18 cellular contexts compared by ENCODE assay signal in genomic region chr14:48584031-48584430, GRCh38.
DNase-seq lines count a peak whose midpoint lies in the region; ATAC-seq, FAIRE-seq and TF ChIP-seq lines count a peak whose summit lies in the region.
"Had no signal": no experiment of that assay in that cellular context is flagged by ENCODE, and none has a peak within 500 bp of the region (broad histone marks: within the 10 kb centered on the region; RNA-seq: fewer than 3 reads in every experiment).

No MANE protein-coding gene starts in this region.

- H3K4me2 ChIP-seq in GM12878 (ENCODE audit: control insufficient read depth, insufficient read depth), result no peak overlapping the region

- H3K4me1 ChIP-seq in GM12878 (ENCODE audit: control insufficient read depth, insufficient read depth, low read length) (no peaks in the 10 kb centered on the region), thyroid gland (no peaks in the 10 kb centered on the region)

- TF ChIP-seq EP300 in GM12878 (IDR thresholded peaks at IDR 0.05; ENCODE audit: borderline replicate concordance in 1 of 2, control insufficient read depth in 1 of 2, low read depth in 2 of 2, low read length in 2 of 2), result peak in 1 of 2 experiments; percentile 56; a peak in 1 of 4 replicates

- H3K27ac ChIP-seq in GM12878 (ENCODE audit: control insufficient read depth, insufficient read depth) (no peak overlapping the region), thyroid gland (no peak overlapping the region)
- H3K27ac ChIP-seq: HL-60, VCaP had no signal

- H3K9me3 ChIP-seq in GM12878 (replicated peaks; ENCODE audit: control insufficient read depth, insufficient read depth, low read length) (no peaks in the 10 kb centered on the region), thyroid gland (no peaks in the 10 kb centered on the region)

- TF ChIP-seq POLR2A in GM12878 (IDR thresholded peaks at IDR 0.05; ENCODE audit: low read depth, low read length) (no peak), thyroid gland (IDR thresholded peaks at IDR 0.05) (no peak)

- no peaks in the 10 kb centered on the region for H4K20me1 ChIP-seq in GM12878 (ENCODE audit: control insufficient read depth, insufficient read depth)

- DNase-seq in GM12878 (ENCODE audit: low read depth, low spot score), result no peak
- DNase-seq in HuH-7 (ENCODE audit: low spot score), result no peak
- no peak for DNase-seq in RPMI8226
- DNase-seq in UCSD-AML1 (lab: John Stamatoyannopoulos, UW; ENCODE audit: unreplicated experiment), result no peak
- no peak for DNase-seq in thyroid gland
- DNase-seq: activated T-cell treated with anti-CD3 and anti-CD28 coated beads, Interleukin-2, amount 50 U/mL, for 1 hour; erythroblast; GF-D8; kidney; NCI-H1436 treated with DMSO at 0.1 percent for 48 hours; occipital lobe; stimulated activated CD4-positive, alpha-beta T cell treated with anti-CD3 and anti-CD28 coated beads, Interleukin-2, amount 100 ng/mL, for 24 hours had no signal

- H3K4me3 ChIP-seq in GM12878 (no peak overlapping the region), thyroid gland (replicated peaks in 1 of 3) (no peak overlapping the region)

- H3K27me3 ChIP-seq in GM12878 (replicated peaks in 1 of 2; ENCODE audit: control insufficient read depth in 2 of 2, insufficient read depth in 2 of 2, low read length in 1 of 2) (no peaks in the 10 kb centered on the region), thyroid gland (no peaks in the 10 kb centered on the region)

- POLR2A ChIA-PET in GM12878 (lab: Charles Lee), result interaction anchor here (0.6 kb wide), 1 partner anchor 1503 kb away, joined by 3 read pairs; no protein-coding TSS in a partner anchor

- no peaks in the 10 kb centered on the region for H3K79me2 ChIP-seq in GM12878 (ENCODE audit: control insufficient read depth, insufficient read depth, low read length)

- H3K9ac ChIP-seq in GM12878 (ENCODE audit: control insufficient read depth, insufficient read depth, low read length), result no peak overlapping the region

- TF ChIP-seq RAD21 in GM12878 (IDR thresholded peaks at IDR 0.05; ENCODE audit: insufficient read depth, low read depth, low read length), result no peak

- in situ Hi-C loops in GM12878 (cut with MboI), result no loop called here

- CTCF ChIA-PET in GM12878 (lab: Yijun Ruan, JAX), result no interaction called here

- SMC1A ChIA-PET in GM12878 (lab: Charles Lee; ENCODE audit: uncharacterized antibody, unreplicated experiment), result no interaction called here

- no peak for TF ChIP-seq CTCF in GM12878 (IDR thresholded peaks at IDR 0.05 in 2 of 3, conservative IDR thresholded peaks at IDR 0.05 in 1 of 3; ENCODE audit: control insufficient read depth in 2 of 3, extremely low read depth in 1 of 3, insufficient read depth in 1 of 3, low read depth in 3 of 3, low read length in 3 of 3)
- no peak for TF ChIP-seq CTCF in thyroid gland (IDR thresholded peaks at IDR 0.05)

- RAD21 ChIA-PET in GM12878 (lab: Charles Lee; ENCODE audit: unreplicated experiment), result no interaction called here

- WGBS in GM12878 (ENCODE audit: insufficient coverage, insufficient replicate concordance, low lambda C conversion rate, missing lambda C conversion rate), result 0% methylated on average over 2 of the region's 2 CpGs
- 37 to 39% methylated on average over 2 of the region's 2 CpGs for WGBS in thyroid gland, 2 donors

- H3K36me3 ChIP-seq in GM12878 (ENCODE audit: control insufficient read depth in 2 of 2, insufficient read depth in 2 of 2, low read length in 1 of 2) (no peaks in the 10 kb centered on the region), thyroid gland (no peaks in the 10 kb centered on the region)

- BruUV-seq in GM12878 (replicated peaks; lab: Mats Ljungman, UMichigan), result no TSS peak

- H2AFZ ChIP-seq in GM12878 (ENCODE audit: control insufficient read depth, low read depth, low read length), result no peak overlapping the region

- ATAC-seq in GM18508 (IDR thresholded peaks at IDR 0.05; ENCODE audit: insufficient read depth, unreplicated experiment), result peak; percentile 82
- peak; percentile 58 for ATAC-seq in GM21717 (IDR thresholded peaks at IDR 0.05; ENCODE audit: unreplicated experiment)
- ATAC-seq in HG03354 (IDR thresholded peaks at IDR 0.05; ENCODE audit: poor library complexity, severe bottlenecking, unreplicated experiment), result peak; percentile 90
- peak; percentile 89 for ATAC-seq in GM12878
- ATAC-seq: Panc1 had no signal

- no peak for FAIRE-seq in GM12878 (lab: Jason Lieb, UNC)
- FAIRE-seq: kidney had no signal

- intact Hi-C loops in GM12878 (cut with micrococcal nuclease; ENCODE audit: unreplicated experiment) (no loop called here), thyroid gland (cut with DNase I) (no loop called here)

TF ChIP-seq in GM12878, 131 proteins besides CTCF, POLR2A, EP300 and RAD21 (continues in another document):
- no peak for TF ChIP-seq ZNF384 (IDR thresholded peaks at IDR 0.05; ENCODE audit: borderline replicate concordance, low read depth, low read length)
- TF ChIP-seq ATF2 (IDR thresholded peaks at IDR 0.05; ENCODE audit: low read length), result peak; percentile 34; the same call in 1 of the 2 replicates
- TF ChIP-seq MEF2A (IDR thresholded peaks at IDR 0.05; ENCODE audit: insufficient read depth, low read depth, low read length), result no peak
- TF ChIP-seq BCL11A (IDR thresholded peaks at IDR 0.05; ENCODE audit: low read depth, low read length), result peak; percentile 89
- TF ChIP-seq MYB (IDR thresholded peaks at IDR 0.05; ENCODE audit: borderline replicate concordance, low read depth, low read length), result no peak
- no peak for TF ChIP-seq BRCA1 (IDR thresholded peaks at IDR 0.05; ENCODE audit: low read depth, low read length)
- TF ChIP-seq ATF7 (IDR thresholded peaks at IDR 0.05; ENCODE audit: low read depth), result 0 out of 2 replicates have a peak, but pooled peaks have one; percentile 17
- no peak for TF ChIP-seq SUPT20H (IDR thresholded peaks at IDR 0.05; ENCODE audit: borderline replicate concordance, control insufficient read depth, low read depth, low read length)
- TF ChIP-seq NRF1 (conservative IDR thresholded peaks at IDR 0.05; ENCODE audit: low read depth, low read length), result no peak
- no peak for TF ChIP-seq HDAC2 (IDR thresholded peaks at IDR 0.05)
- TF ChIP-seq HSF1 (IDR thresholded peaks at IDR 0.05; ENCODE audit: low read depth, low read length), result no peak
- no peak for TF ChIP-seq ZNF217 (IDR thresholded peaks at IDR 0.05)
- peak; percentile 65 to 68 for TF ChIP-seq IKZF2 (IDR thresholded peaks at IDR 0.05)
- TF ChIP-seq NR2F1 (conservative IDR thresholded peaks at IDR 0.05), result no peak
- peak; percentile 78 for TF ChIP-seq MTA2 (IDR thresholded peaks at IDR 0.05; ENCODE audit: low read depth)
- no peak for TF ChIP-seq SIN3A (IDR thresholded peaks at IDR 0.05; ENCODE audit: low read depth, low read length)
- TF ChIP-seq EZH2 (IDR thresholded peaks at IDR 0.05; ENCODE audit: borderline replicate concordance, control insufficient read depth, low read depth, low read length), result no peak
- TF ChIP-seq IRF4 (IDR thresholded peaks at IDR 0.05; ENCODE audit: low read depth, low read length), result peak; percentile 65; the same call in 1 of the 2 replicates
- no peak for TF ChIP-seq MAX (IDR thresholded peaks at IDR 0.05; ENCODE audit: low read depth, low read length)
- no peak for TF ChIP-seq NFXL1 (IDR thresholded peaks at IDR 0.05; ENCODE audit: borderline replicate concordance)
- TF ChIP-seq POLR2AphosphoS2 (IDR thresholded peaks at IDR 0.05; ENCODE audit: low read depth, low read length), result no peak
